Comparison of ENCODE assay signal across 17 cellular contexts in genomic region chr11:129989437-129989836, GRCh38. TPM values are rescaled to one million over a fixed set of nuclear protein-coding genes. Genes with fewer than 3 reads are reported as not detected.
A peak's percentile ranks its signal among the peaks of the same experiment; 100 is the strongest.
DNase-seq lines count a peak whose midpoint lies in the region; ATAC-seq and TF ChIP-seq lines count a peak whose summit lies in the region.
"Had no signal": no experiment of that assay in that cellular context is flagged by ENCODE, and none has a peak within 500 bp of the region (broad histone marks: within the 10 kb centered on the region; RNA-seq: fewer than 3 reads in every experiment).

No MANE protein-coding gene starts in this region.

- POLR2A ChIA-PET in activated CD4-positive, alpha-beta T cell treated with anti-CD3 and anti-CD28 coated beads for 36 hours (lab: Charles Lee), result no interaction called here

- TF ChIP-seq EP300 in transverse colon (IDR thresholded peaks at IDR 0.05; ENCODE audit: low read depth), result no peak

- H3K4me1 Mint-ChIP-seq in mesothelial cell of epicardium, result peaks cover 8% of the 10 kb centered on the region
- peaks cover 13% of the 10 kb centered on the region for H3K4me1 Mint-ChIP-seq in activated CD4-positive, alpha-beta T cell treated with anti-CD3 and anti-CD28 coated beads for 36 hours

- TF ChIP-seq POLR2A in transverse colon (IDR thresholded peaks at IDR 0.05), result no peak

- no peaks in the 10 kb centered on the region for H3K9me3 ChIP-seq in colonic mucosa
- H3K9me3 ChIP-seq in transverse colon, result no peaks in the 10 kb centered on the region

- DNase-seq in NCI-H82 (lab: John Stamatoyannopoulos, UW) (peak; percentile 45), NCI-H82 treated with DMSO at 0.1 percent for 48 hours (lab: John Stamatoyannopoulos, UW; ENCODE audit: unreplicated experiment) (no peak), colonic mucosa (peak; percentile 41), mesothelial cell of epicardium (ENCODE audit: low spot score in 2 of 2, unreplicated experiment in 2 of 2) (no peak), transverse colon (no peak), kidney glomerular epithelial cell (lab: John Stamatoyannopoulos, UW) (no peak), H7 (no peak)
- no peak for DNase-seq in activated CD4-positive, alpha-beta T cell treated with anti-CD3 and anti-CD28 coated beads for 36 hours
- DNase-seq: CD8-positive, alpha-beta T cell; COR-L47; DMS153; DMS79 treated with DMSO at 0.1 percent for 48 hours; EL; HCEC 1CT; HFFc6 had no signal

- no peak overlapping the region for H3K4me3 Mint-ChIP-seq in mesothelial cell of epicardium
- H3K4me3 Mint-ChIP-seq in activated CD4-positive, alpha-beta T cell treated with anti-CD3 and anti-CD28 coated beads for 36 hours, result no peak overlapping the region
- H3K4me3 Mint-ChIP-seq: CD14-positive monocyte; CD8-positive, alpha-beta T cell; HFFc6 had no signal

- no peak for ATAC-seq in activated CD4-positive, alpha-beta T cell treated with anti-CD3 and anti-CD28 coated beads for 36 hours
- ATAC-seq: CD8-positive, alpha-beta T cell had no signal

- peaks cover 5% of the 10 kb centered on the region for H3K9me3 Mint-ChIP-seq in mesothelial cell of epicardium
- H3K9me3 Mint-ChIP-seq in activated CD4-positive, alpha-beta T cell treated with anti-CD3 and anti-CD28 coated beads for 36 hours (ENCODE audit: low read depth), result no peaks in the 10 kb centered on the region
- H3K9me3 Mint-ChIP-seq: CD8-positive, alpha-beta T cell; HFFc6 had no signal

- H3K27ac Mint-ChIP-seq in mesothelial cell of epicardium, result peak overlapping the region; percentile 30
- H3K27ac Mint-ChIP-seq in activated CD4-positive, alpha-beta T cell treated with anti-CD3 and anti-CD28 coated beads for 36 hours, result no peak overlapping the region
- H3K27ac Mint-ChIP-seq: CD8-positive, alpha-beta T cell; HFFc6 had no signal

- no peaks in the 10 kb centered on the region for H3K27me3 Mint-ChIP-seq in mesothelial cell of epicardium (ENCODE audit: low read depth)
- no peaks in the 10 kb centered on the region for H3K27me3 Mint-ChIP-seq in activated CD4-positive, alpha-beta T cell treated with anti-CD3 and anti-CD28 coated beads for 36 hours

- H3K4me1 ChIP-seq in colonic mucosa (no peaks in the 10 kb centered on the region), transverse colon (peaks cover 7 to 34% (median 17%) of the 10 kb centered on the region in 4 donors)

- H3K9ac ChIP-seq in colonic mucosa (ENCODE audit: low read depth in 2 of 2, low read length in 2 of 2), result peak overlapping the region in 1 of 2 donors; percentile 3

- H3K36me3 ChIP-seq in colonic mucosa (no peaks in the 10 kb centered on the region), transverse colon (no peaks in the 10 kb centered on the region), H7 (replicated peaks; ENCODE audit: control insufficient read depth, insufficient read depth, low read length) (no peaks in the 10 kb centered on the region)

- intact Hi-C loops in colonic mucosa (cut with DNase I), result no loop called here
- intact Hi-C loops in transverse colon (cut with DNase I; ENCODE audit: low total_unique reads), result no loop called here
- intact Hi-C loops in activated CD4-positive, alpha-beta T cell treated with anti-CD3 and anti-CD28 coated beads for 36 hours (cut with DNase I, micrococcal nuclease), result no loop called here

- in situ Hi-C loops in transverse colon (cut with MboI; ENCODE audit: low pct_ligation_motif_present in 1 of 4, low pct_unique_long_range_greater_than_20kb in 1 of 4, low sequenced_read_pairs in 3 of 4), result loop anchor here in 1 of 4 donors (25.0 kb wide), 1 partner anchor 923 kb away; the partner anchor contains the start of gene SNX19

- no peak overlapping the region for H3K4me3 ChIP-seq in colonic mucosa
- no peak overlapping the region for H3K4me3 ChIP-seq in transverse colon
- no peak overlapping the region for H3K4me3 ChIP-seq in H7 (ENCODE audit: insufficient read depth, low read depth, low read length)

- WGBS in transverse colon (ENCODE audit: low coverage in 1 of 2), 2 donors, result 44 to 64% methylated on average over 1 of the region's 1 CpG

- TF ChIP-seq CTCF in colonic mucosa (IDR thresholded peaks at IDR 0.05) (no peak), mesothelial cell of epicardium (IDR thresholded peaks at IDR 0.05; ENCODE audit: unreplicated experiment) (no peak), transverse colon (IDR thresholded peaks at IDR 0.05) (no peak)

- peaks cover 8% of the 10 kb centered on the region for H3K36me3 Mint-ChIP-seq in mesothelial cell of epicardium
- peaks cover 2% of the 10 kb centered on the region for H3K36me3 Mint-ChIP-seq in activated CD4-positive, alpha-beta T cell treated with anti-CD3 and anti-CD28 coated beads for 36 hours (ENCODE audit: low read depth)

- H3K27ac ChIP-seq in colonic mucosa (peak overlapping the region; percentile 59), transverse colon (peak overlapping the region; percentile 27 to 61 (median 40))
- H3K27ac ChIP-seq: 22Rv1 had no signal

- CTCF ChIA-PET in activated CD4-positive, alpha-beta T cell treated with anti-CD3 and anti-CD28 coated beads for 36 hours (lab: Charles Lee), result interaction anchor here (0.6 kb wide), 1 partner anchor 143 kb away, joined by 3 read pairs; no protein-coding TSS in a partner anchor

- H3K27me3 ChIP-seq in colonic mucosa, result no peaks in the 10 kb centered on the region
- H3K27me3 ChIP-seq in transverse colon, result no peaks in the 10 kb centered on the region
- H3K27me3 ChIP-seq in H7 (ENCODE audit: control insufficient read depth, insufficient read depth, low read length), result no peaks in the 10 kb centered on the region

RNA-seq across cellular contexts. Expression of gene PRDM10, which starts 13.2 kb away (rescaled TPM):
- total RNA-seq in colonic mucosa (10 to 100 TPM; 11.0 to 18.3 TPM), mesothelial cell of epicardium (17.3 to 17.9 TPM (median 17.8 TPM) in 3 replicates), transverse colon (10 to 100 TPM; 11.3 to 22.4 (median 15.5) TPM)
- 10.6 and 13.0 TPM in 2 replicates for total RNA-seq in H7 (2014; rRNA removed; shearing (Covaris generic))
- total RNA-seq in activated CD4-positive, alpha-beta T cell treated with anti-CD3 and anti-CD28 coated beads for 36 hours, result 10 to 100 TPM; 15.4 to 17.3 TPM

Comparison
In these comparisons a context has a peak if more than half of its experiments do, and no peak if none do; other contexts are left out.
1. DNase-seq: peak in NCI-H82 (single experiment) and colonic mucosa (single experiment); none in NCI-H82 treated with DMSO at 0.1 percent for 48 hours (single experiment), mesothelial cell of epicardium (0 of 2), transverse colon (single experiment), kidney glomerular epithelial cell (single experiment), H7 (single experiment) and activated CD4-positive, alpha-beta T cell treated with anti-CD3 and anti-CD28 coated beads for 36 hours (single experiment).